Comparison of ENCODE assay signal across 8 cellular contexts in genomic region chr15:77421370-77421700, GRCh38. TPM values are rescaled to one million over a fixed set of nuclear protein-coding genes. Genes with fewer than 3 reads are reported as not detected.
DNase-seq lines count a peak whose midpoint lies in the region; ATAC-seq, FAIRE-seq and TF ChIP-seq lines count a peak whose summit lies in the region.

No MANE protein-coding gene starts in this region.

- H3K4me1 Mint-ChIP-seq in type B pancreatic cell (ENCODE audit: unreplicated experiment) = peaks cover 34% of the 10 kb centered on the region

- peak overlapping the region; percentile 84 for H3K4me2 ChIP-seq in HepG2 (ENCODE audit: low read depth, low read length)

- intact Hi-C loops in HepG2 (cut with micrococcal nuclease; ENCODE audit: unreplicated experiment) = no loop called here

- peaks cover under 1% of the 10 kb centered on the region; the same call in 1 of the 2 replicates for H4K20me1 ChIP-seq in HepG2 (ENCODE audit: insufficient read depth, low read length)

- DNase-seq in AG09309 (ENCODE audit: low read depth) (no peak), HFF-Myc (ENCODE audit: extremely low read depth, low read depth) (no peak), astrocyte of the cerebellum (ENCODE audit: low read depth) (no peak), HepG2 (ENCODE audit: low spot score) (peak; percentile 15), type B pancreatic cell (ENCODE audit: extremely low spot score, unreplicated experiment) (no peak), NCI-H526 (lab: John Stamatoyannopoulos, UW) (no peak), cerebellum (ENCODE audit: low spot score) (no peak), cerebellar nuclear complex (lab: John Stamatoyannopoulos, UW) (no peak)

- H2AFZ ChIP-seq in HepG2 (ENCODE audit: low read length) = no peak overlapping the region

- H3K79me2 ChIP-seq in HepG2 (ENCODE audit: insufficient read depth, low read length) = peaks cover 79% of the 10 kb centered on the region

- no peaks in the 10 kb centered on the region for H3K9me3 Mint-ChIP-seq in type B pancreatic cell

- no peaks in the 10 kb centered on the region for H3K9me3 ChIP-seq in HepG2 (ENCODE audit: low read length)

- no peak for TF ChIP-seq POLR2A in HepG2 (IDR thresholded peaks at IDR 0.05; ENCODE audit: insufficient read depth in 1 of 2, low read depth in 2 of 2, low read length in 2 of 2)

- H3K4me3 Mint-ChIP-seq in type B pancreatic cell = peak overlapping the region; percentile 99

- peak overlapping the region; percentile 90 for H3K27ac ChIP-seq in HepG2 (ENCODE audit: extremely low read length, insufficient read depth, low read length)

- H3K36me3 ChIP-seq in HepG2 (replicated peaks in 1 of 2; ENCODE audit: control insufficient read depth in 1 of 2, insufficient read depth in 2 of 2, low read length in 2 of 2) = no peaks in the 10 kb centered on the region

- peak overlapping the region; percentile 97 for H3K27ac Mint-ChIP-seq in type B pancreatic cell

- no peak for FAIRE-seq in HepG2 (lab: Jason Lieb, UNC)

- WGBS in HepG2 (ENCODE audit: low lambda C conversion rate) = 0% methylated on average over 3 of the region's 3 CpGs

- in situ Hi-C loops in astrocyte of the cerebellum (cut with HindIII; ENCODE audit: low sequenced_read_pairs) (loop anchor here (5.0 to 10.0 kb wide), 2 partner anchors 56 to 103 kb away; no protein-coding TSS in a partner anchor), HepG2 (cut with HindIII; ENCODE audit: extremely low pct_ligation_motif_present, low pct_unique_long_range_greater_than_20kb) (no loop called here)

- POLR2A ChIA-PET in HepG2 (lab: Yijun Ruan, JAX) = interaction anchor here (1.0 kb wide), 1 partner anchor 23 kb away, joined by 3 read pairs; no protein-coding TSS in a partner anchor

- H3K4me1 ChIP-seq in HepG2 (ENCODE audit: insufficient read depth, low read length) = peaks cover 62% of the 10 kb centered on the region

- H3K4me3 ChIP-seq in AG09309 (ENCODE audit: control insufficient read depth, low read depth, low read length) (peak overlapping the region; percentile 59), HFF-Myc (replicated peaks; ENCODE audit: low read depth, low read length) (peak overlapping the region; percentile 71), astrocyte of the cerebellum (ENCODE audit: low read depth, low read length) (peak overlapping the region; percentile 88), HepG2 (replicated peaks in 1 of 3; ENCODE audit: insufficient read depth in 1 of 3, low read depth in 2 of 3, low read length in 3 of 3) (peak overlapping the region; percentile 81 to 91 (median 87))

- TF ChIP-seq EP300 in HepG2 (IDR thresholded peaks at IDR 0.05; ENCODE audit: low read depth in 2 of 2, low read length in 2 of 2) (no peak), HepG2 (CRISPR knock-in tag; IDR thresholded peaks at IDR 0.05; ENCODE audit: borderline replicate concordance) (no peak)

- peak overlapping the region; percentile 89 for H3K9ac ChIP-seq in HepG2 (ENCODE audit: insufficient read depth, low read depth, low read length)

- no peaks in the 10 kb centered on the region for H3K36me3 Mint-ChIP-seq in type B pancreatic cell

- ATAC-seq in HepG2 = no peak

- no peaks in the 10 kb centered on the region for H3K27me3 Mint-ChIP-seq in type B pancreatic cell

- CTCF ChIA-PET in HepG2 (lab: Yijun Ruan, JAX; ENCODE audit: low intra/inter-chr PET ratio, low total read pairs) = no interaction called here

- no peaks in the 10 kb centered on the region; a peak in 2 of 5 replicates for H3K27me3 ChIP-seq in HepG2 (ENCODE audit: control insufficient read depth in 1 of 2, insufficient read depth in 2 of 2, low read length in 2 of 2)

- no peak for TF ChIP-seq RAD21 in HepG2 (CRISPR knock-in tag; IDR thresholded peaks at IDR 0.05)

- BruUV-seq in HepG2 (replicated peaks; lab: Mats Ljungman, UMichigan) = TSS peak; percentile 67

- TF ChIP-seq CTCF in AG09309 (IDR thresholded peaks at IDR 0.05; ENCODE audit: control insufficient read depth, insufficient read depth, low read depth, low read length, missing control alignments) (no peak), HFF-Myc (IDR thresholded peaks at IDR 0.05; ENCODE audit: low read depth, low read length, missing control alignments) (no peak), astrocyte of the cerebellum (IDR thresholded peaks at IDR 0.05; ENCODE audit: low read depth, low read length, missing control alignments) (no peak), HepG2 (CRISPR knock-in tag; IDR thresholded peaks at IDR 0.05) (no peak), type B pancreatic cell (conservative IDR thresholded peaks at IDR 0.05) (no peak)

TF ChIP-seq in HepG2, 621 proteins besides CTCF, POLR2A, EP300 and RAD21 (continues in another document):
- TF ChIP-seq ZBTB3 (CRISPR knock-in tag; IDR thresholded peaks at IDR 0.05; ENCODE audit: borderline replicate concordance, low read depth) (no peak), STAG1 (CRISPR knock-in tag; IDR thresholded peaks at IDR 0.05) (no peak), UBTF (CRISPR knock-in tag; IDR thresholded peaks at IDR 0.05) (no peak), FOSL2 (CRISPR knock-in tag; IDR thresholded peaks at IDR 0.05) (no peak), SAP130 (CRISPR knock-in tag; IDR thresholded peaks at IDR 0.05; ENCODE audit: low read depth) (no peak)

RNA-seq across cellular contexts. Expression of gene HMG20A, which starts 0.6 kb away (rescaled TPM):
- total RNA-seq in HepG2 (2016; rRNA removed; fragmentation: Illumina TruSeq; extraction: Trizol) = 28.0 and 39.7 TPM in 2 replicates
- 3.7 and 5.0 TPM in 2 replicates for total RNA-seq in HepG2 (2016; cell fraction: cytosol; rRNA removed; fragmentation: Illumina TruSeq; extraction: Trizol; ENCODE audit: low read depth)
- 28.9 and 36.4 TPM in 2 replicates for total RNA-seq in HepG2 (2016; cell fraction: insoluble cytoplasmic fraction; rRNA removed; fragmentation: Illumina TruSeq; extraction: Trizol)
- total RNA-seq in HepG2 (2016; cell fraction: membrane; rRNA removed; fragmentation: Illumina TruSeq; extraction: Trizol) = 10.3 and 10.6 TPM in 2 replicates
- total RNA-seq in HepG2 (2016; cell fraction: nucleus; rRNA removed; fragmentation: Illumina TruSeq; extraction: Trizol) = 20.2 and 31.6 TPM in 2 replicates
- 27.4 and 35.2 TPM in 2 replicates for polyA plus RNA-seq in HepG2 (2011; rRNA removed)
- 21.0 and 23.7 TPM in 2 replicates for polyA plus RNA-seq in HepG2 (2011; cell fraction: cytosol; rRNA removed)
- 23.0 and 26.1 TPM in 2 replicates for polyA plus RNA-seq in HepG2 (2011; cell fraction: nucleus; rRNA removed)
- 17.5 and 20.8 TPM in 2 replicates for polyA plus RNA-seq in HepG2 (2012)
- polyA plus RNA-seq in HepG2 (2016; cell fraction: cytosol; fragmentation: Illumina TruSeq; extraction: Trizol; ENCODE audit: low read depth) = 1.5 and 1.9 TPM in 2 replicates
- 35.6 and 37.6 TPM in 2 replicates for polyA plus RNA-seq in HepG2 (2016; cell fraction: insoluble cytoplasmic fraction; fragmentation: Illumina TruSeq; extraction: Trizol; ENCODE audit: low read depth)
- polyA plus RNA-seq in HepG2 (2016; cell fraction: membrane; fragmentation: Illumina TruSeq; extraction: Trizol; ENCODE audit: low read depth) = 5.9 and 6.7 TPM in 2 replicates
- 29.4 and 36.9 TPM in 2 replicates for polyA plus RNA-seq in HepG2 (2016; cell fraction: nucleus; fragmentation: Illumina TruSeq; extraction: Trizol; ENCODE audit: insufficient read depth, low read depth)
- polyA minus RNA-seq in HepG2 (2011; rRNA and poly(A)+ RNA removed; ENCODE audit: low replicate concordance) = 36.6 and 54.0 TPM in 2 replicates
- polyA minus RNA-seq in HepG2 (2011; cell fraction: cytosol; rRNA and poly(A)+ RNA removed) = 36.0 and 37.3 TPM in 2 replicates
- polyA minus RNA-seq in HepG2 (2011; cell fraction: nucleus; rRNA and poly(A)+ RNA removed) = 38.5 and 47.0 TPM in 2 replicates
- total RNA-seq in type B pancreatic cell (ENCODE audit: low replicate concordance) = 38.9 and 48.7 TPM in 2 replicates
- total RNA-seq in cerebellum = 56.2 TPM

RNA-seq across cellular contexts. Expression of gene PEAK1, which starts 1.4 kb away (rescaled TPM):
- total RNA-seq in HepG2 (2016; rRNA removed; fragmentation: Illumina TruSeq; extraction: Trizol) (6.0 and 12.5 TPM in 2 replicates), type B pancreatic cell (ENCODE audit: low replicate concordance) (24.1 and 35.0 TPM in 2 replicates), cerebellum (34.8 TPM)
- total RNA-seq in HepG2 (2016; cell fraction: cytosol; rRNA removed; fragmentation: Illumina TruSeq; extraction: Trizol; ENCODE audit: low read depth) = 17.0 and 22.1 TPM in 2 replicates
- 6.4 and 9.4 TPM in 2 replicates for total RNA-seq in HepG2 (2016; cell fraction: insoluble cytoplasmic fraction; rRNA removed; fragmentation: Illumina TruSeq; extraction: Trizol)
- total RNA-seq in HepG2 (2016; cell fraction: membrane; rRNA removed; fragmentation: Illumina TruSeq; extraction: Trizol) = 10.5 and 10.6 TPM in 2 replicates
- total RNA-seq in HepG2 (2016; cell fraction: nucleus; rRNA removed; fragmentation: Illumina TruSeq; extraction: Trizol) = 16.8 and 18.4 TPM in 2 replicates
- polyA plus RNA-seq in HepG2 (2011; rRNA removed) = 6.6 and 6.8 TPM in 2 replicates
- 3.1 and 3.9 TPM in 2 replicates for polyA plus RNA-seq in HepG2 (2011; cell fraction: cytosol; rRNA removed)
- 8.4 and 11.3 TPM in 2 replicates for polyA plus RNA-seq in HepG2 (2011; cell fraction: nucleus; rRNA removed)
- polyA plus RNA-seq in HepG2 (2012) = 7.0 and 8.8 TPM in 2 replicates
- polyA plus RNA-seq in HepG2 (2016; cell fraction: cytosol; fragmentation: Illumina TruSeq; extraction: Trizol; ENCODE audit: low read depth) = 0.48 and 0.61 TPM in 2 replicates
- polyA plus RNA-seq in HepG2 (2016; cell fraction: insoluble cytoplasmic fraction; fragmentation: Illumina TruSeq; extraction: Trizol; ENCODE audit: low read depth) = 3.3 and 4.2 TPM in 2 replicates
- 0.41 and 0.84 TPM in 2 replicates for polyA plus RNA-seq in HepG2 (2016; cell fraction: membrane; fragmentation: Illumina TruSeq; extraction: Trizol; ENCODE audit: low read depth)
- 16.4 and 16.7 TPM in 2 replicates for polyA plus RNA-seq in HepG2 (2016; cell fraction: nucleus; fragmentation: Illumina TruSeq; extraction: Trizol; ENCODE audit: insufficient read depth, low read depth)
- polyA minus RNA-seq in HepG2 (2011; rRNA and poly(A)+ RNA removed; ENCODE audit: low replicate concordance) = 13.7 and 19.8 TPM in 2 replicates
- 10.9 and 16.0 TPM in 2 replicates for polyA minus RNA-seq in HepG2 (2011; cell fraction: cytosol; rRNA and poly(A)+ RNA removed)
- polyA minus RNA-seq in HepG2 (2011; cell fraction: nucleus; rRNA and poly(A)+ RNA removed) = 35.5 and 39.5 TPM in 2 replicates
